14 cellular contexts compared by ENCODE assay signal in the genomic region with DNA sequence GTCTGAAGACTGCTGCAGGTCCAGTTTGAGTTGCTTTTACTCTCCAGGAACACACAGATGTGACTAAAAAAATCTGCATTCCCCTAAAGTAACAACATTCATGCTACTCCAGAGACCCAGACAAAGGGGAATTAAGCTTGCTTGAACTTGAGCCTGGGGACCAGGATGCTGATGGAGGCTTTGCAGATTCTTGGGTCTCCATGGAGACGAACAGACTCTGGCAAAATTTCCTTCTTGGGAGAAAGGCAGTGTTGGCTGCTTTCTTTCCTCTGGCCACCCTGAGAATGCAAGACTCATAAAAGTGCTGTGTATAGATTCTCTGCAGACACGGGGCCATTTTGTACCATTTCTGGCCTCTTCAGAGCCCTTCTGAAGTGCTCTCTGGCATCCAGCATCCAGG.
"Had no signal": no experiment of that assay in that cellular context is flagged by ENCODE, and none has a peak within 500 bp of the region (broad histone marks: within the 10 kb centered on the region; RNA-seq: fewer than 3 reads in every experiment).

No MANE protein-coding gene starts in this region.

- H3K4me3 Mint-ChIP-seq: effector memory CD8-positive, alpha-beta T cell; natural killer cell treated with Interleukin-12 subunit alpha and Interleukin-12 subunit beta and Interleukin-15 and Interleukin-18, amount 100 ng/mL, for 72 hours had no signal

- H3K27ac Mint-ChIP-seq: effector memory CD8-positive, alpha-beta T cell; natural killer cell treated with Interleukin-12 subunit alpha and Interleukin-12 subunit beta and Interleukin-15 and Interleukin-18, amount 100 ng/mL, for 72 hours had no signal

- H3K36me3 Mint-ChIP-seq: natural killer cell treated with Interleukin-12 subunit alpha and Interleukin-12 subunit beta and Interleukin-15 and Interleukin-18, amount 100 ng/mL, for 72 hours had no signal

- ATAC-seq: effector memory CD8-positive, alpha-beta T cell; gastroesophageal sphincter; natural killer cell treated with Interleukin-12 subunit alpha and Interleukin-12 subunit beta and Interleukin-15 and Interleukin-18, amount 100 ng/mL, for 72 hours; psoas muscle; sciatic nerve had no signal

- H3K4me1 ChIP-seq: esophagus squamous epithelium, gastroesophageal sphincter, parathyroid adenoma, psoas muscle, stomach had no signal

- H3K36me3 ChIP-seq: esophagus squamous epithelium, gastroesophageal sphincter, stomach had no signal

- H3K4me3 ChIP-seq: esophagus squamous epithelium, gastroesophageal sphincter, psoas muscle, stomach had no signal

- H3K9me3 Mint-ChIP-seq: effector memory CD8-positive, alpha-beta T cell; natural killer cell treated with Interleukin-12 subunit alpha and Interleukin-12 subunit beta and Interleukin-15 and Interleukin-18, amount 100 ng/mL, for 72 hours had no signal

- H3K27me3 ChIP-seq: stomach had no signal

- H3K27ac ChIP-seq: epithelial cell of prostate, esophagus squamous epithelium, gastroesophageal sphincter, parathyroid adenoma, psoas muscle, stomach had no signal

- H3K79me2 ChIP-seq: parathyroid adenoma had no signal

- H2AFZ ChIP-seq: parathyroid adenoma had no signal

- H3K9me3 ChIP-seq: esophagus squamous epithelium, gastroesophageal sphincter, psoas muscle, stomach had no signal

- DNase-seq: effector memory CD8-positive, alpha-beta T cell; esophagus squamous epithelium; foreskin fibroblast; occipital lobe; psoas muscle; stimulated activated CD4-positive, alpha-beta T cell treated with anti-CD3 and anti-CD28 coated beads, Interleukin-2, amount 100 ng/mL, for 24 hours; stimulated activated naive CD4-positive, alpha-beta T cell; stomach; trophoblast cell had no signal
